ENCODE assay signal across 1 cellular context in genomic region chr19:14073925-14074838, GRCh38.
TF ChIP-seq lines count a peak whose summit lies in the region.

No MANE protein-coding gene starts in this region.

TF ChIP-seq in HepG2, 621 proteins besides CTCF, POLR2A, EP300 and RAD21 (continued from another document and continues in another):
- TF ChIP-seq TRIM22 (IDR thresholded peaks at IDR 0.05) (no peak), ZBTB26 (CRISPR knock-in tag; IDR thresholded peaks at IDR 0.05; ENCODE audit: borderline replicate concordance) (0 out of 2 replicates have a peak, but pooled peaks have one; percentile 16), JDP2 (CRISPR knock-in tag; IDR thresholded peaks at IDR 0.05; ENCODE audit: borderline replicate concordance) (no peak), GTF3A (CRISPR knock-in tag; conservative IDR thresholded peaks at IDR 0.05) (no peak), TAF1 (CRISPR knock-in tag; IDR thresholded peaks at IDR 0.05) (peak; percentile 8; the same call in 1 of the 2 replicates), ZNF224 (CRISPR knock-in tag; IDR thresholded peaks at IDR 0.05) (peak; percentile 45; the same call in 1 of the 2 replicates), MTA1 (CRISPR knock-in tag; IDR thresholded peaks at IDR 0.05; ENCODE audit: borderline replicate concordance) (0 out of 2 replicates have a peak, but pooled peaks have one; percentile 31), UBTF (CRISPR knock-in tag; IDR thresholded peaks at IDR 0.05) (peak; percentile 5; the same call in 1 of the 2 replicates), ZNF274 (CRISPR knock-in tag; IDR thresholded peaks at IDR 0.05) (0 out of 2 replicates have a peak, but pooled peaks have one; percentile 52), ZHX1 (CRISPR knock-in tag; IDR thresholded peaks at IDR 0.05; ENCODE audit: low read depth) (0 out of 2 replicates have a peak, but pooled peaks have one; percentile 25), ZBTB7A (CRISPR knock-in tag; IDR thresholded peaks at IDR 0.05) (peak; percentile 58; the same call in 1 of the 2 replicates), KDM5B (CRISPR knock-in tag; IDR thresholded peaks at IDR 0.05; ENCODE audit: borderline replicate concordance) (peak; percentile 57; the same call in 1 of the 2 replicates), ZNF451 (CRISPR knock-in tag; IDR thresholded peaks at IDR 0.05) (no peak; the same call in 1 of the 2 replicates), IKZF5 (CRISPR knock-in tag; IDR thresholded peaks at IDR 0.05) (no peak), ZNF263 (CRISPR knock-in tag; IDR thresholded peaks at IDR 0.05) (peak; percentile 38; the same call in 1 of the 2 replicates), BCLAF1 (IDR thresholded peaks at IDR 0.05) (no peak), ZNF407 (CRISPR knock-in tag; IDR thresholded peaks at IDR 0.05; ENCODE audit: not compliant biosample characterization) (peak; percentile 54), DBP (CRISPR knock-in tag; IDR thresholded peaks at IDR 0.05; ENCODE audit: not compliant biosample characterization) (no peak), ZNF777 (CRISPR knock-in tag; IDR thresholded peaks at IDR 0.05) (peak; percentile 54; the same call in 1 of the 2 replicates), TGIF2 (CRISPR knock-in tag; IDR thresholded peaks at IDR 0.05) (no peak), ZNF281 (CRISPR knock-in tag; IDR thresholded peaks at IDR 0.05; ENCODE audit: borderline replicate concordance) (peak; percentile 62; the same call in 1 of the 2 replicates), ZFP91 (CRISPR knock-in tag; IDR thresholded peaks at IDR 0.05; ENCODE audit: borderline replicate concordance) (peak; percentile 29; the same call in 1 of the 2 replicates), RFXANK (CRISPR knock-in tag; IDR thresholded peaks at IDR 0.05) (no peak)
